8 cellular contexts compared by ENCODE assay signal in genomic region chr4:112704991-112705845, GRCh38.
DNase-seq lines count a peak whose midpoint lies in the region; ATAC-seq and TF ChIP-seq lines count a peak whose summit lies in the region.

No MANE protein-coding gene starts in this region.

- intact Hi-C loops in Caco-2 (cut with micrococcal nuclease; ENCODE audit: unreplicated experiment), result loop anchor here (2.0 kb wide), 1 partner anchor 68 kb away; the partner anchor contains the start of genes LARP7 and ZGRF1
- intact Hi-C loops in ascending aorta (cut with DNase I), result no loop called here
- intact Hi-C loops in psoas muscle (cut with DNase I), result loop anchor here in 1 of 2 donors (2.0 to 5.0 kb wide), 2 partner anchors 33 to 68 kb away; partner anchors contain the start of genes LARP7 and ZGRF1

- DNase-seq in Caco-2, result peak; percentile 55 to 57
- peak; percentile 7 for DNase-seq in NCI-H2171 (lab: John Stamatoyannopoulos, UW)
- peak in 1 of 2 donors; percentile 75 for DNase-seq in ascending aorta (ENCODE audit: low spot score in 2 of 2)
- peak; percentile 65 for DNase-seq in right atrium auricular region (ENCODE audit: low spot score)
- DNase-seq in psoas muscle, result peak; percentile 24 to 68
- DNase-seq in DMS153 (lab: John Stamatoyannopoulos, UW), result no peak
- DNase-seq in NCI-H1048 (lab: John Stamatoyannopoulos, UW), result no peak

- no peak overlapping the region for H3K27ac Mint-ChIP-seq in Caco-2 (ENCODE audit: unreplicated experiment)

- peak overlapping the region; percentile 66 for H3K4me3 Mint-ChIP-seq in Caco-2 (ENCODE audit: unreplicated experiment)

- no peaks in the 10 kb centered on the region for H3K9me3 ChIP-seq in Caco-2
- no peaks in the 10 kb centered on the region for H3K9me3 ChIP-seq in ascending aorta
- H3K9me3 ChIP-seq in right atrium auricular region, result no peaks in the 10 kb centered on the region
- no peaks in the 10 kb centered on the region for H3K9me3 ChIP-seq in psoas muscle

- ATAC-seq in GM21528 (IDR thresholded peaks at IDR 0.05; ENCODE audit: low FRiP score, unreplicated experiment), result peak; percentile 25
- peak; percentile 72 to 83 (median 75) for ATAC-seq in psoas muscle

- TF ChIP-seq CTCF in Caco-2 (IDR thresholded peaks at IDR 0.05; ENCODE audit: insufficient read depth in 1 of 2, low read depth in 1 of 2, low read length in 1 of 2, severe bottlenecking in 1 of 2, unreplicated experiment in 1 of 2) (no peak), ascending aorta (IDR thresholded peaks at IDR 0.05) (no peak), right atrium auricular region (IDR thresholded peaks at IDR 0.05) (no peak), psoas muscle (IDR thresholded peaks at IDR 0.05) (no peak)

- POLR2A ChIA-PET in Caco-2 (lab: Charles Lee), result no interaction called here

- H3K4me3 ChIP-seq in Caco-2 (ENCODE audit: low read depth, low read length), result peak overlapping the region; percentile 17
- peak overlapping the region; percentile 50 to 73 for H3K4me3 ChIP-seq in ascending aorta
- peak overlapping the region; percentile 53 to 59 for H3K4me3 ChIP-seq in right atrium auricular region
- peak overlapping the region; percentile 77 for H3K4me3 ChIP-seq in psoas muscle

- H3K4me1 Mint-ChIP-seq in Caco-2 (ENCODE audit: low read depth, unreplicated experiment), result peaks cover 12% of the 10 kb centered on the region

- no TSS peak for BruUV-seq in Caco-2 (replicated peaks; lab: Mats Ljungman, UMichigan)

- CTCF ChIA-PET in Caco-2 (lab: Charles Lee), result no interaction called here

- H3K36me3 Mint-ChIP-seq in Caco-2 (ENCODE audit: insufficient read depth, unreplicated experiment), result no peaks in the 10 kb centered on the region

- H3K27ac ChIP-seq in ascending aorta, result no peak overlapping the region
- H3K27ac ChIP-seq in right atrium auricular region, result peak overlapping the region; percentile 55 to 82
- H3K27ac ChIP-seq in psoas muscle, result peak overlapping the region; percentile 33

- WGBS in psoas muscle, 3 donors, result 3% methylated on average over 32 to 43 of the region's 43 CpGs

- no peaks in the 10 kb centered on the region for H3K4me1 ChIP-seq in Caco-2
- H3K4me1 ChIP-seq in ascending aorta, result peaks cover 0 to 3% of the 10 kb centered on the region in 2 donors
- H3K4me1 ChIP-seq in right atrium auricular region, result peaks cover 0 to 11% of the 10 kb centered on the region in 2 donors
- H3K4me1 ChIP-seq in psoas muscle, result no peaks in the 10 kb centered on the region

- peaks cover 27% of the 10 kb centered on the region for H3K27me3 Mint-ChIP-seq in Caco-2 (ENCODE audit: insufficient read depth, unreplicated experiment)

- H3K9me3 Mint-ChIP-seq in Caco-2 (ENCODE audit: unreplicated experiment), result no peaks in the 10 kb centered on the region

- peaks cover 2% of the 10 kb centered on the region; the same call in 1 of the 2 replicates for H3K27me3 ChIP-seq in Caco-2 (replicated peaks; ENCODE audit: control insufficient read depth, insufficient read depth, low read length)
- H3K27me3 ChIP-seq in ascending aorta, result no peaks in the 10 kb centered on the region
- H3K27me3 ChIP-seq in right atrium auricular region, result no peaks in the 10 kb centered on the region
- H3K27me3 ChIP-seq in psoas muscle (ENCODE audit: insufficient read depth in 3 of 3, low read length in 2 of 3), result no peaks in the 10 kb centered on the region

- H3K36me3 ChIP-seq in Caco-2 (ENCODE audit: control insufficient read depth, insufficient read depth, low read length) (no peaks in the 10 kb centered on the region), ascending aorta (no peaks in the 10 kb centered on the region), right atrium auricular region (no peaks in the 10 kb centered on the region), psoas muscle (ENCODE audit: insufficient read depth in 1 of 2, low read depth in 1 of 2) (no peaks in the 10 kb centered on the region)

Comparison
In these comparisons a context has a peak if more than half of its experiments do, and no peak if none do; other contexts are left out.
1. DNase-seq: peak in Caco-2 (2 of 2), NCI-H2171 (single experiment), right atrium auricular region (single experiment) and psoas muscle (2 of 2); none in DMS153 (single experiment) and NCI-H1048 (single experiment).
2. H3K4me3 ChIP-seq: peak in every context shown above with its lines; median percentile 77 in psoas muscle; 62 in ascending aorta; 56 in right atrium auricular region; 17 in Caco-2.
3. H3K27ac ChIP-seq: peak in right atrium auricular region (2 of 2) and psoas muscle (single experiment); none in ascending aorta (0 of 2).